8 cellular contexts compared by ENCODE assay signal in the genomic region with DNA sequence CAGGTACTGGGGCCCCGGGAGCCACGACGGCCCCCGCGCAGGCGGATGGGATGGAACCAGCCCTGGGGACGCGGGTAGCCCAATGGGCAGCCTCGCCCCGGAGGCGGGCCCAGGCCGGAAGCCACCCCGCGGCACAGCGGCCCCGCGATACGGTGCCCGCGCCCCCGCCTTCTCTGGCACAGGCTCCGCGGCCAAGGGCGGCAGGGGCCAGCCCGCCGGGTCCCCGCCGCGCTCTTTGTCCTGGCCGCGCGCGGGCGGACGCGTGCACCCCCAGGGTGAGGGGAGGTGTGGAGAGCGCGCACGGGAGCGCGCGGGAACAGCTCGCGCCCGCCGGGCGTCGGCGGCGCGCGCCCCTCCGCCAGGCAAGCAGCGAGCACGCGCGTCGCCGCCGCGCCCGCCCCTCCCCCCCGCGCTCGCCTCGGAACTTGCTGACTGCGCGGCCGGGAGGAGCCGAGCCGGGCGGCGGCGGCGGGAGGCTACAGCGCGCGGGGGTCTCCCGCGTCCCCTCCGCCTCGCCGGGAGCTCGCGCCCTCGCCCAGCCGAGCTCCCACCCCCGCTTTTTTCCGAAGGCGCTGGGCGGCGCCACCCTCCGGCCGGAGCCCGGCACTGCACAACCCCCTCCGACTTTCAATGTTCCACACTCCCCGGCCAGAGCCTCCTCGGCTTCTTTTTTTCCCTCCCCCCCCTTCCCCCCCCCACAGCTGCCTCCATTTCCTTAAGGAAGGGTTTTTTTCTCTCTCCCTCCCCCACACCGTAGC. TPM values are rescaled to one million over a fixed set of nuclear protein-coding genes. Genes with fewer than 3 reads are reported as not detected.
DNase-seq lines count a peak whose midpoint lies in the region; ATAC-seq and TF ChIP-seq lines count a peak whose summit lies in the region.

Gene UBE2E3, plus strand, starts transcription at position 421 of the 758 bp plus-strand sequence. CDS start 1,438 bp downstream, outside the sequence.

- ATAC-seq in GM19452 (IDR thresholded peaks at IDR 0.05; ENCODE audit: unreplicated experiment) = peak; percentile 77
- ATAC-seq in HG03575 (IDR thresholded peaks at IDR 0.05; ENCODE audit: extremely low read depth, insufficient number of reproducible peaks, low FRiP score, unreplicated experiment) = peak; percentile 44

- no peaks in the 10 kb centered on the region; the same call in 1 of the 2 replicates for H4K20me1 ChIP-seq in PC-9 (ENCODE audit: insufficient read depth)

- no peaks in the 10 kb centered on the region for H3K27me3 ChIP-seq in PC-9 (ENCODE audit: insufficient read depth, low read depth)
- no peaks in the 10 kb centered on the region for H3K27me3 ChIP-seq in esophagus muscularis mucosa

- POLR2A ChIA-PET in PC-9 (lab: Charles Lee; ENCODE audit: unreplicated experiment) = interaction anchor here (0.5 to 0.8 kb wide), 8 partner anchors 19 to 854 kb away, joined by 3 to 10 read pairs (median 6); no protein-coding TSS in a partner anchor

- CTCF ChIA-PET in PC-9 (lab: Charles Lee) = interaction anchor here (0.6 to 1.0 kb wide), 11 partner anchors 11 to 1071 kb away, joined by 3 to 10 read pairs (median 5); no protein-coding TSS in a partner anchor

- DNase-seq in COR-L47 (lab: John Stamatoyannopoulos, UW) (peak; percentile 90), PC-9 (peak; percentile 70 to 94), esophagus muscularis mucosa (ENCODE audit: extremely low spot score) (peak; percentile 94), myocyte (ENCODE audit: low read depth) (peak; percentile 86)
- DNase-seq in activated T-cell treated with anti-CD3 and anti-CD28 coated beads, Interleukin-2, amount 50 U/mL, for 48 hours = peak; percentile 86 to 87
- DNase-seq in stimulated activated CD8-positive, alpha-beta memory T cell treated with anti-CD3 and anti-CD28 coated beads, Interleukin-7, amount 100 ng/mL, for 48 hours (ENCODE audit: extremely low read depth in 1 of 2, low read depth in 1 of 2) = peak; percentile 58 to 62

- peak within 1 kb of the TSS; percentile 93 for H3K4me2 ChIP-seq in PC-9

- no peaks in the 10 kb centered on the region for H3K9me3 ChIP-seq in PC-9 (ENCODE audit: insufficient read depth, low read depth)
- H3K9me3 ChIP-seq in esophagus muscularis mucosa = no peaks in the 10 kb centered on the region

- BruUV-seq in PC-9 (replicated peaks; lab: Mats Ljungman, UMichigan) = no TSS peak

- 0% methylated on average over 2 of the region's 99 CpGs for WGBS in esophagus muscularis mucosa

- H2AFZ ChIP-seq in PC-9 = peak within 1 kb of the TSS; percentile 79

- H3K4me1 ChIP-seq in PC-9 (replicated peaks; ENCODE audit: insufficient read depth) = peaks cover 46% of the 10 kb centered on the region
- H3K4me1 ChIP-seq in esophagus muscularis mucosa = peaks cover 41 to 49% (median 47%) of the 10 kb centered on the region in 4 donors

- TF ChIP-seq POLR2A in esophagus muscularis mucosa (IDR thresholded peaks at IDR 0.05; ENCODE audit: low read depth) = no peak

- H3F3A ChIP-seq in PC-9 (ENCODE audit: insufficient read depth, low read depth) = peaks cover 23% of the 10 kb centered on the region

- TF ChIP-seq CTCF in PC-9 (conservative IDR thresholded peaks at IDR 0.05) (peak; percentile 84), esophagus muscularis mucosa (IDR thresholded peaks at IDR 0.05) (peak; percentile 71 to 87 (median 74))

- H3K79me2 ChIP-seq in PC-9 (ENCODE audit: low read depth) = peaks cover 42% of the 10 kb centered on the region

- H3K36me3 ChIP-seq in PC-9 (ENCODE audit: low read depth) (peaks cover 28% of the 10 kb centered on the region), esophagus muscularis mucosa (no peaks in the 10 kb centered on the region)

- no peaks in the 10 kb centered on the region for H3K9me2 ChIP-seq in PC-9 (ENCODE audit: insufficient read depth)

- TF ChIP-seq EP300 in esophagus muscularis mucosa (IDR thresholded peaks at IDR 0.05) = no peak

- peak within 1 kb of the TSS; percentile 76 for H3K4me3 ChIP-seq in PC-9
- peak within 1 kb of the TSS; percentile 77 to 86 (median 82) for H3K4me3 ChIP-seq in esophagus muscularis mucosa

- intact Hi-C loops in PC-9 (cut with micrococcal nuclease; ENCODE audit: unreplicated experiment) = loop anchor here (1.0 to 10.0 kb wide), 3 partner anchors 233 to 686 kb away; no protein-coding TSS in a partner anchor
- intact Hi-C loops in esophagus muscularis mucosa (cut with DNase I) = loop anchor here (5.0 kb wide), 1 partner anchor 973 kb away; the partner anchor contains the start of gene CWC22

- H3K27ac ChIP-seq in PC-9 (peak within 1 kb of the TSS; percentile 86), esophagus muscularis mucosa (replicated peaks in 1 of 4) (peak within 1 kb of the TSS; percentile 92 to 94 (median 92))

RNA-seq across cellular contexts. Expression of gene UBE2E3, which starts in this region (rescaled TPM):
- total RNA-seq in PC-9 (2021) (139 and 180 TPM in 2 replicates), esophagus muscularis mucosa (10 to 100 TPM; 32.8 to 57.7 (median 40.2) TPM), myocyte (215 and 235 TPM in 2 replicates)
- 133 TPM for polyA plus RNA-seq in myocyte (2012)

Comparison
In these comparisons a context has a peak if more than half of its experiments do, and no peak if none do; other contexts are left out.
1. Peak in every context shown above with its lines: DNase-seq, ATAC-seq, H3K4me3 ChIP-seq and H3K27ac ChIP-seq.